1 cellular context compared by ENCODE assay signal in the genomic region with DNA sequence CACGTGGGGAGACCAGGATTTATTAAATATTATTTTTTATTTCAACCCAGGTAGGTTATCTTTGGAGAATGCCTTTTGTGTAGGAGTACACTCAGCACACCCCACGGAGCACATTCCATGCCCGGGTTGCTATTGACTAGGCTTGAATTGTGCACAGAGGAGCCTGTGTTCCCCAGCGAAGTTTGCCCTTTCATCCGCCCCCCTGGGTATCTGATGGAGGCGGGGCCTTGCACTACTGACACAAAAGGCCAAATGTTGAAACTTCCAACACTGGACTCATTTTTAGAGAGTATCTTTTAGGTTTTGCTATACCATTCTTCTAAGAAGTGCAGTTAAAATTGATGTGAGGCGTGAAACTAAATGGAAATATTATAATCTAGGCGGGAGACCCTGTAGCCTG.
TF ChIP-seq lines count a peak whose summit lies in the region.

No MANE protein-coding gene starts in this region.

TF ChIP-seq in HepG2, 621 proteins besides CTCF, POLR2A, EP300 and RAD21 (continued from another document and continues in another):
- TF ChIP-seq, protein P1, sequence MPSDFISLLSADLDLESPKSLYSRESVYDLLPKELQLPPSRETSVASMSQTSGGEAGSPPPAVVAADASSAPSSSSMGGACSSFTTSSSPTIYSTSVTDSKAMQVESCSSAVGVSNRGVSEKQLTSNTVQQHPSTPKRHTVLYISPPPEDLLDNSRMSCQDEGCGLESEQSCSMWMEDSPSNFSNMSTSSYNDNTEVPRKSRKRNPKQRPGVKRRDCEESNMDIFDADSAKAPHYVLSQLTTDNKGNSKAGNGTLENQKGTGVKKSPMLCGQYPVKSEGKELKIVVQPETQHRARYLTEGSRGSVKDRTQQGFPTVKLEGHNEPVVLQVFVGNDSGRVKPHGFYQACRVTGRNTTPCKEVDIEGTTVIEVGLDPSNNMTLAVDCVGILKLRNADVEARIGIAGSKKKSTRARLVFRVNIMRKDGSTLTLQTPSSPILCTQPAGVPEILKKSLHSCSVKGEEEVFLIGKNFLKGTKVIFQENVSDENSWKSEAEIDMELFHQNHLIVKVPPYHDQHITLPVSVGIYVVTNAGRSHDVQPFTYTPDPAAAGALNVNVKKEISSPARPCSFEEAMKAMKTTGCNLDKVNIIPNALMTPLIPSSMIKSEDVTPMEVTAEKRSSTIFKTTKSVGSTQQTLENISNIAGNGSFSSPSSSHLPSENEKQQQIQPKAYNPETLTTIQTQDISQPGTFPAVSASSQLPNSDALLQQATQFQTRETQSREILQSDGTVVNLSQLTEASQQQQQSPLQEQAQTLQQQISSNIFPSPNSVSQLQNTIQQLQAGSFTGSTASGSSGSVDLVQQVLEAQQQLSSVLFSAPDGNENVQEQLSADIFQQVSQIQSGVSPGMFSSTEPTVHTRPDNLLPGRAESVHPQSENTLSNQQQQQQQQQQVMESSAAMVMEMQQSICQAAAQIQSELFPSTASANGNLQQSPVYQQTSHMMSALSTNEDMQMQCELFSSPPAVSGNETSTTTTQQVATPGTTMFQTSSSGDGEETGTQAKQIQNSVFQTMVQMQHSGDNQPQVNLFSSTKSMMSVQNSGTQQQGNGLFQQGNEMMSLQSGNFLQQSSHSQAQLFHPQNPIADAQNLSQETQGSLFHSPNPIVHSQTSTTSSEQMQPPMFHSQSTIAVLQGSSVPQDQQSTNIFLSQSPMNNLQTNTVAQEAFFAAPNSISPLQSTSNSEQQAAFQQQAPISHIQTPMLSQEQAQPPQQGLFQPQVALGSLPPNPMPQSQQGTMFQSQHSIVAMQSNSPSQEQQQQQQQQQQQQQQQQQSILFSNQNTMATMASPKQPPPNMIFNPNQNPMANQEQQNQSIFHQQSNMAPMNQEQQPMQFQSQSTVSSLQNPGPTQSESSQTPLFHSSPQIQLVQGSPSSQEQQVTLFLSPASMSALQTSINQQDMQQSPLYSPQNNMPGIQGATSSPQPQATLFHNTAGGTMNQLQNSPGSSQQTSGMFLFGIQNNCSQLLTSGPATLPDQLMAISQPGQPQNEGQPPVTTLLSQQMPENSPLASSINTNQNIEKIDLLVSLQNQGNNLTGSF (CRISPR knock-in tag; IDR thresholded peaks at IDR 0.05), result no peak
- TF ChIP-seq FOSL1 (CRISPR knock-in tag; IDR thresholded peaks at IDR 0.05; ENCODE audit: borderline replicate concordance) (no peak), KDM6A (CRISPR knock-in tag; IDR thresholded peaks at IDR 0.05; ENCODE audit: low read depth) (peak; percentile 55; the same call in 1 of the 2 replicates), ZSCAN31 (CRISPR knock-in tag; IDR thresholded peaks at IDR 0.05; ENCODE audit: low read depth) (0 out of 2 replicates have a peak, but pooled peaks have one; percentile 29), ZNF644 (CRISPR knock-in tag; IDR thresholded peaks at IDR 0.05; ENCODE audit: low read depth) (peak; percentile 46; the same call in 1 of the 2 replicates), ZMYM3 (CRISPR knock-in tag; IDR thresholded peaks at IDR 0.05) (peak; percentile 49; the same call in 1 of the 2 replicates), ATF7-NPFF (CRISPR knock-in tag; IDR thresholded peaks at IDR 0.05; ENCODE audit: low read depth) (no peak), ZMYM4 (CRISPR knock-in tag; IDR thresholded peaks at IDR 0.05) (peak; percentile 37; the same call in 1 of the 2 replicates), ZNF790 (CRISPR knock-in tag; IDR thresholded peaks at IDR 0.05; ENCODE audit: borderline replicate concordance) (no peak), TMF1 (CRISPR knock-in tag; IDR thresholded peaks at IDR 0.05; ENCODE audit: low read depth) (no peak), POLR2AphosphoS5 (IDR thresholded peaks at IDR 0.05; ENCODE audit: low read depth, low read length) (peak; percentile 33; the same call in 1 of the 2 replicates), GATA4 (IDR thresholded peaks at IDR 0.05; ENCODE audit: borderline replicate concordance, low read depth) (peak; percentile 65; the same call in 1 of the 2 replicates), PITX1 (CRISPR knock-in tag; IDR thresholded peaks at IDR 0.05) (peak; percentile 65; the same call in 1 of the 2 replicates), NR2F1 (CRISPR knock-in tag; IDR thresholded peaks at IDR 0.05) (0 out of 4 replicates have a peak, but pooled peaks of 1 of the 2 experiments have one; percentile 22), ZNF570 (CRISPR knock-in tag; IDR thresholded peaks at IDR 0.05; ENCODE audit: borderline replicate concordance) (no peak), JUN (CRISPR knock-in tag; IDR thresholded peaks at IDR 0.05) (no peak), ZNF556 (CRISPR knock-in tag; IDR thresholded peaks at IDR 0.05; ENCODE audit: borderline replicate concordance) (0 out of 2 replicates have a peak, but pooled peaks have one; percentile 37), AKAP8 (CRISPR knock-in tag; IDR thresholded peaks at IDR 0.05) (no peak), ZFP1 (CRISPR knock-in tag; IDR thresholded peaks at IDR 0.05) (peak; percentile 61; the same call in 1 of the 2 replicates), ZNF792 (CRISPR knock-in tag; IDR thresholded peaks at IDR 0.05) (peak; percentile 48; the same call in 1 of the 2 replicates), TCF7 (IDR thresholded peaks at IDR 0.05; ENCODE audit: low read depth) (peak; percentile 85), RFXAP (CRISPR knock-in tag; IDR thresholded peaks at IDR 0.05; ENCODE audit: borderline replicate concordance) (no peak), ZNF670 (CRISPR knock-in tag; IDR thresholded peaks at IDR 0.05; ENCODE audit: borderline replicate concordance) (no peak), TEAD3 (CRISPR knock-in tag; optimal IDR thresholded peaks at IDR 0.05; ENCODE audit: borderline replicate concordance) (peak; percentile 98), TBX2 (CRISPR knock-in tag; IDR thresholded peaks at IDR 0.05; ENCODE audit: borderline replicate concordance) (peak; percentile 69; the same call in 1 of the 2 replicates), HNF4A (CRISPR knock-in tag; IDR thresholded peaks at IDR 0.05) (peak; percentile 89), NCOA2 (CRISPR knock-in tag; IDR thresholded peaks at IDR 0.05) (peak; percentile 83), FOXP1 (IDR thresholded peaks at IDR 0.05) (no peak), FOXP1 (CRISPR knock-in tag; IDR thresholded peaks at IDR 0.05) (peak; percentile 73; the same call in 1 of the 2 replicates), POLR2G (IDR thresholded peaks at IDR 0.05; ENCODE audit: low read depth, low read length) (peak; percentile 46; the same call in 1 of the 2 replicates)
- TF ChIP-seq, protein P2, sequence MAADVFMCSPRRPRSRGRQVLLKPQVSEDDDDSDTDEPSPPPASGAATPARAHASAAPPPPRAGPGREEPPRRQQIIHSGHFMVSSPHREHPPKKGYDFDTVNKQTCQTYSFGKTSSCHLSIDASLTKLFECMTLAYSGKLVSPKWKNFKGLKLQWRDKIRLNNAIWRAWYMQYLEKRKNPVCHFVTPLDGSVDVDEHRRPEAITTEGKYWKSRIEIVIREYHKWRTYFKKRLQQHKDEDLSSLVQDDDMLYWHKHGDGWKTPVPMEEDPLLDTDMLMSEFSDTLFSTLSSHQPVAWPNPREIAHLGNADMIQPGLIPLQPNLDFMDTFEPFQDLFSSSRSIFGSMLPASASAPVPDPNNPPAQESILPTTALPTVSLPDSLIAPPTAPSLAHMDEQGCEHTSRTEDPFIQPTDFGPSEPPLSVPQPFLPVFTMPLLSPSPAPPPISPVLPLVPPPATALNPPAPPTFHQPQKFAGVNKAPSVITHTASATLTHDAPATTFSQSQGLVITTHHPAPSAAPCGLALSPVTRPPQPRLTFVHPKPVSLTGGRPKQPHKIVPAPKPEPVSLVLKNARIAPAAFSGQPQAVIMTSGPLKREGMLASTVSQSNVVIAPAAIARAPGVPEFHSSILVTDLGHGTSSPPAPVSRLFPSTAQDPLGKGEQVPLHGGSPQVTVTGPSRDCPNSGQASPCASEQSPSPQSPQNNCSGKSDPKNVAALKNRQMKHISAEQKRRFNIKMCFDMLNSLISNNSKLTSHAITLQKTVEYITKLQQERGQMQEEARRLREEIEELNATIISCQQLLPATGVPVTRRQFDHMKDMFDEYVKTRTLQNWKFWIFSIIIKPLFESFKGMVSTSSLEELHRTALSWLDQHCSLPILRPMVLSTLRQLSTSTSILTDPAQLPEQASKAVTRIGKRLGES (CRISPR knock-in tag; IDR thresholded peaks at IDR 0.05; ENCODE audit: borderline replicate concordance), result no peak
- TF ChIP-seq, protein P3, sequence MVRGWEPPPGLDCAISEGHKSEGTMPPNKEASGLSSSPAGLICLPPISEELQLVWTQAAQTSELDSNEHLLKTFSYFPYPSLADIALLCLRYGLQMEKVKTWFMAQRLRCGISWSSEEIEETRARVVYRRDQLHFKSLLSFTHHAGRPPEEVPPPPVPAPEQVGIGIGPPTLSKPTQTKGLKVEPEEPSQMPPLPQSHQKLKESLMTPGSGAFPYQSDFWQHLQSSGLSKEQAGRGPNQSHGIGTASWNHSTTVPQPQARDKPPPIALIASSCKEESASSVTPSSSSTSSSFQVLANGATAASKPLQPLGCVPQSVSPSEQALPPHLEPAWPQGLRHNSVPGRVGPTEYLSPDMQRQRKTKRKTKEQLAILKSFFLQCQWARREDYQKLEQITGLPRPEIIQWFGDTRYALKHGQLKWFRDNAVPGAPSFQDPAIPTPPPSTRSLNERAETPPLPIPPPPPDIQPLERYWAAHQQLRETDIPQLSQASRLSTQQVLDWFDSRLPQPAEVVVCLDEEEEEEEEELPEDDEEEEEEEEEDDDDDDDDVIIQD (CRISPR knock-in tag; IDR thresholded peaks at IDR 0.05; ENCODE audit: low read depth), result peak; percentile 59; the same call in 1 of the 2 replicates
- TF ChIP-seq, protein P4, sequence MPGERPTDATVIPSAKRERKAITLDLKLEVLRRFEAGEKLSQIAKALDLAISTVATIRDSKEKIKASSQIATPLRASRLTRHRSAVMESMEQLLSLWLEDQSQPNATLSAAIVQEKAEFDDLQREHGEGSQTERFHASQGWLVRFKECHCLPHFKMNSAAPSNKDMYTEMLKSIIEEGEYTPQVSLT (CRISPR knock-in tag; IDR thresholded peaks at IDR 0.05; ENCODE audit: borderline replicate concordance, low read depth), result no peak
- TF ChIP-seq, protein P5, sequence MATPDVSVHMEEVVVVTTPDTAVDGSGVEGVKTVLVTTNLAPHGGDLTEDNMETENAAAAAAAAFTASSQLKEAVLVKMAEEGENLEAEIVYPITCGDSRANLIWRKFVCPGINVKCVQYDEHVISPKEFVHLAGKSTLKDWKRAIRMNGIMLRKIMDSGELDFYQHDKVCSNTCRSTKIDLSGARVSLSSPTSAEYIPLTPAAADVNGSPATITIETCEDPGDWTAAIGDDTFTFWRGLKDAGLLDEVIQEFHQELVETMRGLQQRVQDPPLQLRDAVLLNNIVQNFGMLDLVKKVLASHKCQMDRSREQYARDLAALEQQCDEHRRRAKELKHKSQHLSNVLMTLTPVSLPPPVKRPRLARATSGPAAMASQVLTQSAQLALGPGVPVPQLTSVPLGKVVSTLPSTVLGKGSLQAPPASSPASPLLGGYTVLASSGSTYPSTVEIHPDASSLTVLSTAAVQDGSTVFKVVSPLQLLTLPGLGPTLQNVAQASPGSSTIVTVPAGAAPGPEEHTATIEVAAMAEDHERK (CRISPR knock-in tag; IDR thresholded peaks at IDR 0.05; ENCODE audit: low read depth), result no peak
- TF ChIP-seq, protein P6, sequence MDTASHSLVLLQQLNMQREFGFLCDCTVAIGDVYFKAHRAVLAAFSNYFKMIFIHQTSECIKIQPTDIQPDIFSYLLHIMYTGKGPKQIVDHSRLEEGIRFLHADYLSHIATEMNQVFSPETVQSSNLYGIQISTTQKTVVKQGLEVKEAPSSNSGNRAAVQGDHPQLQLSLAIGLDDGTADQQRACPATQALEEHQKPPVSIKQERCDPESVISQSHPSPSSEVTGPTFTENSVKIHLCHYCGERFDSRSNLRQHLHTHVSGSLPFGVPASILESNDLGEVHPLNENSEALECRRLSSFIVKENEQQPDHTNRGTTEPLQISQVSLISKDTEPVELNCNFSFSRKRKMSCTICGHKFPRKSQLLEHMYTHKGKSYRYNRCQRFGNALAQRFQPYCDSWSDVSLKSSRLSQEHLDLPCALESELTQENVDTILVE (CRISPR knock-in tag; IDR thresholded peaks at IDR 0.05), result 0 out of 2 replicates have a peak, but pooled peaks have one; percentile 38
- TF ChIP-seq, protein P7, sequence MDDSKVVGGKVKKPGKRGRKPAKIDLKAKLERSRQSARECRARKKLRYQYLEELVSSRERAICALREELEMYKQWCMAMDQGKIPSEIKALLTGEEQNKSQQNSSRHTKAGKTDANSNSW (CRISPR knock-in tag; IDR thresholded peaks at IDR 0.05; ENCODE audit: borderline replicate concordance), result no peak
- TF ChIP-seq, protein P8, sequence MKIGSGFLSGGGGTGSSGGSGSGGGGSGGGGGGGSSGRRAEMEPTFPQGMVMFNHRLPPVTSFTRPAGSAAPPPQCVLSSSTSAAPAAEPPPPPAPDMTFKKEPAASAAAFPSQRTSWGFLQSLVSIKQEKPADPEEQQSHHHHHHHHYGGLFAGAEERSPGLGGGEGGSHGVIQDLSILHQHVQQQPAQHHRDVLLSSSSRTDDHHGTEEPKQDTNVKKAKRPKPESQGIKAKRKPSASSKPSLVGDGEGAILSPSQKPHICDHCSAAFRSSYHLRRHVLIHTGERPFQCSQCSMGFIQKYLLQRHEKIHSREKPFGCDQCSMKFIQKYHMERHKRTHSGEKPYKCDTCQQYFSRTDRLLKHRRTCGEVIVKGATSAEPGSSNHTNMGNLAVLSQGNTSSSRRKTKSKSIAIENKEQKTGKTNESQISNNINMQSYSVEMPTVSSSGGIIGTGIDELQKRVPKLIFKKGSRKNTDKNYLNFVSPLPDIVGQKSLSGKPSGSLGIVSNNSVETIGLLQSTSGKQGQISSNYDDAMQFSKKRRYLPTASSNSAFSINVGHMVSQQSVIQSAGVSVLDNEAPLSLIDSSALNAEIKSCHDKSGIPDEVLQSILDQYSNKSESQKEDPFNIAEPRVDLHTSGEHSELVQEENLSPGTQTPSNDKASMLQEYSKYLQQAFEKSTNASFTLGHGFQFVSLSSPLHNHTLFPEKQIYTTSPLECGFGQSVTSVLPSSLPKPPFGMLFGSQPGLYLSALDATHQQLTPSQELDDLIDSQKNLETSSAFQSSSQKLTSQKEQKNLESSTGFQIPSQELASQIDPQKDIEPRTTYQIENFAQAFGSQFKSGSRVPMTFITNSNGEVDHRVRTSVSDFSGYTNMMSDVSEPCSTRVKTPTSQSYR (CRISPR knock-in tag; IDR thresholded peaks at IDR 0.05; ENCODE audit: borderline replicate concordance), result peak; percentile 63
- TF ChIP-seq, protein P9, sequence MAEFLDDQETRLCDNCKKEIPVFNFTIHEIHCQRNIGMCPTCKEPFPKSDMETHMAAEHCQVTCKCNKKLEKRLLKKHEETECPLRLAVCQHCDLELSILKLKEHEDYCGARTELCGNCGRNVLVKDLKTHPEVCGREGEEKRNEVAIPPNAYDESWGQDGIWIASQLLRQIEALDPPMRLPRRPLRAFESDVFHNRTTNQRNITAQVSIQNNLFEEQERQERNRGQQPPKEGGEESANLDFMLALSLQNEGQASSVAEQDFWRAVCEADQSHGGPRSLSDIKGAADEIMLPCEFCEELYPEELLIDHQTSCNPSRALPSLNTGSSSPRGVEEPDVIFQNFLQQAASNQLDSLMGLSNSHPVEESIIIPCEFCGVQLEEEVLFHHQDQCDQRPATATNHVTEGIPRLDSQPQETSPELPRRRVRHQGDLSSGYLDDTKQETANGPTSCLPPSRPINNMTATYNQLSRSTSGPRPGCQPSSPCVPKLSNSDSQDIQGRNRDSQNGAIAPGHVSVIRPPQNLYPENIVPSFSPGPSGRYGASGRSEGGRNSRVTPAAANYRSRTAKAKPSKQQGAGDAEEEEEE (CRISPR knock-in tag; IDR thresholded peaks at IDR 0.05; ENCODE audit: borderline replicate concordance), result no peak
